In the genomic region with DNA sequence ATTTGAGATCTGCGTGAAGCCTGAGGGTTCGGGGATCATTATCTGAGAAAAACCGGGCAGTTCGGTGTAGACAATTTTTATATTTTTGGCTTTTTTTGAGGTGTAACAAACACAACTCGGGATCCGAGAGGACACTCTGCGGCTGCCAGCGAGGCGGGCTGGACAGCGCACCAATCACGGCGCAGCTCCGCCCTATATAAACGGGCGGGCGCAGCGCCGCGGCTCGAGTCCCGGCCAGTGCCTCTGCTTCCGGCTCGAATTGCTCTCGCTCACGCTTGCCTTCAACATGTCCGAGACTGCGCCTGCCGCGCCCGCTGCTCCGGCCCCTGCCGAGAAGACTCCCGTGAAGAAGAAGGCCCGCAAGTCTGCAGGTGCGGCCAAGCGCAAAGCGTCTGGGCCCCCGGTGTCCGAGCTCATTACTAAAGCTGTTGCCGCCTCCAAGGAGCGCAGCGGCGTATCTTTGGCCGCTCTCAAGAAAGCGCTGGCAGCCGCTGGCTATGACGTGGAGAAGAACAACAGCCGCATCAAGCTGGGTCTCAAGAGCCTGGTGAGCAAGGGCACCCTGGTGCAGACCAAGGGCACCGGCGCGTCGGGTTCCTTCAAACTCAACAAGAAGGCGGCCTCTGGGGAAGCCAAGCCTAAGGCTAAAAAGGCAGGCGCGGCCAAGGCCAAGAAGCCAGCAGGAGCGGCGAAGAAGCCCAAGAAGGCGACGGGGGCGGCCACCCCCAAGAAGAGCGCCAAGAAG, we compare ENCODE assay signal across 8 cellular contexts.
DNase-seq lines count a peak whose midpoint lies in the region; ATAC-seq and TF ChIP-seq lines count a peak whose summit lies in the region.

No MANE protein-coding gene starts in this region.

- peak overlapping the region; percentile 85 for H3K4me2 ChIP-seq in BLaER1

- intact Hi-C loops in activated CD4-positive, alpha-beta memory T cell treated with anti-CD3 and anti-CD28 coated beads for 36 hours (cut with micrococcal nuclease) = loop anchor here (1.0 to 10.0 kb wide), 5 partner anchors 123 to 1716 kb away; a partner anchor contains a TSS
- intact Hi-C loops in lower lobe of right lung (cut with DNase I) = no loop called here

- H3K36me3 ChIP-seq in BLaER1 (no peaks in the 10 kb centered on the region), duodenal mucosa (ENCODE audit: control insufficient read depth in 1 of 2, insufficient read depth in 2 of 2, low read length in 2 of 2) (no peaks in the 10 kb centered on the region), lower lobe of right lung (no peaks in the 10 kb centered on the region)

- peaks cover 4% of the 10 kb centered on the region for H3K9me3 Mint-ChIP-seq in activated CD4-positive, alpha-beta memory T cell treated with anti-CD3 and anti-CD28 coated beads for 36 hours

- H3K27me3 ChIP-seq in BLaER1 = no peaks in the 10 kb centered on the region
- H3K27me3 ChIP-seq in duodenal mucosa (ENCODE audit: control insufficient read depth in 1 of 2, insufficient read depth in 2 of 2, low read length in 2 of 2) = no peaks in the 10 kb centered on the region
- H3K27me3 ChIP-seq in lower lobe of right lung (ENCODE audit: low read depth) = no peaks in the 10 kb centered on the region

- H3K27ac ChIP-seq in BLaER1 (peak overlapping the region; percentile 95), duodenal mucosa (ENCODE audit: low read depth, low read length) (peak overlapping the region; percentile 96), lower lobe of right lung (peak overlapping the region; percentile 99)

- DNase-seq in NCI-H748 (lab: John Stamatoyannopoulos, UW; ENCODE audit: unreplicated experiment) (peak; percentile 95), lower lobe of right lung (peak; percentile 93)
- peak; percentile 91 for DNase-seq in activated CD4-positive, alpha-beta memory T cell treated with anti-CD3 and anti-CD28 coated beads for 36 hours
- peak; percentile 75 for DNase-seq in stimulated activated CD4-positive, alpha-beta T cell treated with anti-CD3 and anti-CD28 coated beads, Interleukin-4, amount 100 ng/mL, for 4 hours

- CTCF ChIA-PET in activated CD4-positive, alpha-beta memory T cell treated with anti-CD3 and anti-CD28 coated beads for 36 hours (lab: Charles Lee) = interaction anchor here (1.4 to 3.1 kb wide), 6 partner anchors 27 to 94 kb away, joined by 3 to 11 read pairs (median 7); a partner anchor contains a TSS

- H3K4me1 ChIP-seq in BLaER1 = peaks cover 26% of the 10 kb centered on the region
- peaks cover 10 to 13% of the 10 kb centered on the region in 2 donors for H3K4me1 ChIP-seq in duodenal mucosa (ENCODE audit: control insufficient read depth in 1 of 2, insufficient read depth in 2 of 2, low read length in 2 of 2)
- H3K4me1 ChIP-seq in lower lobe of right lung = peaks cover 7% of the 10 kb centered on the region

- peaks cover 45% of the 10 kb centered on the region for H4K20me1 ChIP-seq in BLaER1

- POLR2A ChIA-PET in activated CD4-positive, alpha-beta memory T cell treated with anti-CD3 and anti-CD28 coated beads for 36 hours (lab: Charles Lee) = interaction anchor here (0.9 to 7.9 kb wide), 36 partner anchors 9 to 1737 kb away, joined by 3 to 863 read pairs (median 17); a partner anchor contains a TSS

- peak overlapping the region; percentile 84 for H3K4me3 ChIP-seq in BLaER1
- peak overlapping the region; percentile 81 to 85 for H3K4me3 ChIP-seq in duodenal mucosa (ENCODE audit: low read depth in 1 of 2, low read length in 2 of 2)
- peak overlapping the region; percentile 72 for H3K4me3 ChIP-seq in lower lobe of right lung

- peak overlapping the region; percentile 95 for H3K9ac ChIP-seq in BLaER1
- H3K9ac ChIP-seq in duodenal mucosa (ENCODE audit: low read depth in 1 of 2, low read length in 2 of 2) = peak overlapping the region; percentile 86 to 95

- peaks cover 46% of the 10 kb centered on the region for H3K4me1 Mint-ChIP-seq in activated CD4-positive, alpha-beta memory T cell treated with anti-CD3 and anti-CD28 coated beads for 36 hours (ENCODE audit: low read depth)

- H3K27me3 Mint-ChIP-seq in activated CD4-positive, alpha-beta memory T cell treated with anti-CD3 and anti-CD28 coated beads for 36 hours = peaks cover 24% of the 10 kb centered on the region

- no peaks in the 10 kb centered on the region for H3K9me3 ChIP-seq in BLaER1
- H3K9me3 ChIP-seq in duodenal mucosa (ENCODE audit: control insufficient read depth in 1 of 2, low read length in 2 of 2) = no peaks in the 10 kb centered on the region
- no peaks in the 10 kb centered on the region for H3K9me3 ChIP-seq in lower lobe of right lung

- H3K27ac Mint-ChIP-seq in activated CD4-positive, alpha-beta memory T cell treated with anti-CD3 and anti-CD28 coated beads for 36 hours = peak overlapping the region; percentile 93

- ATAC-seq in GM19324 (IDR thresholded peaks at IDR 0.05; ENCODE audit: low FRiP score, unreplicated experiment) (peak; percentile 52), HG03460 (IDR thresholded peaks at IDR 0.05; ENCODE audit: unreplicated experiment) (peak; percentile 41), lower lobe of right lung (peak; percentile 89)

- H3K36me3 Mint-ChIP-seq in activated CD4-positive, alpha-beta memory T cell treated with anti-CD3 and anti-CD28 coated beads for 36 hours = peaks cover 31% of the 10 kb centered on the region

- no peak for TF ChIP-seq CTCF in lower lobe of right lung (IDR thresholded peaks at IDR 0.05)

- peak overlapping the region; percentile 81 for H3K4me3 Mint-ChIP-seq in activated CD4-positive, alpha-beta memory T cell treated with anti-CD3 and anti-CD28 coated beads for 36 hours

Comparison
In these comparisons a context has a peak if more than half of its experiments do, and no peak if none do; other contexts are left out.
1. Peak in every context shown above with its lines: DNase-seq, ATAC-seq, H3K4me3 ChIP-seq and H3K27ac ChIP-seq.